ENCODE assay signal across 18 cellular contexts in the genomic region with DNA sequence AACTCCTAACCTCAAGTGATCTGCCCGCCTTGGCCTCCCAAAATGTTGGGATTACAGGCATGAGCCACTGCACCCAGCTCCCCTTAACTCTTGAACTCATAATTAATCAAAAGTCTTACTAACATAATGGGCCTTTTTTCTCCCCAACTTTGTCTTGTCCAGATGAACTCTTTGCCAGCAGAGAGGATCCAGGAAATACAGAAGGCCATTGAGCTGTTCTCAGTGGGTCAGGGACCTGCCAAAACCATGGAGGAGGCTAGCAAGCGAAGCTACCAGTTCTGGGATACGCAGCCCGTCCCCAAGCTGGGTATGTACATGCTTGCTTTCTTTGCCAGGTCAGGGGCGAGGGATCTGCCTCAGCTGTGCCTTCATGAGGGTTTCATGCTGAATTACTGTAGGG. TPM values are rescaled to one million over a fixed set of nuclear protein-coding genes. Genes with fewer than 3 reads are reported as not detected.
DNase-seq lines count a peak whose midpoint lies in the region; ATAC-seq and TF ChIP-seq lines count a peak whose summit lies in the region.
"Had no signal": no experiment of that assay in that cellular context is flagged by ENCODE, and none has a peak within 500 bp of the region (broad histone marks: within the 10 kb centered on the region; RNA-seq: fewer than 3 reads in every experiment).

No MANE protein-coding gene starts in this region.

- ATAC-seq in GM19023 (IDR thresholded peaks at IDR 0.05; ENCODE audit: unreplicated experiment): no peak
- ATAC-seq in T-helper 17 cell: no peak

- H3K36me3 ChIP-seq in OCI-LY3 (replicated peaks; ENCODE audit: low read depth, low read length): peaks cover 55% of the 10 kb centered on the region
- H3K36me3 ChIP-seq in spleen: peaks cover 3 to 100% (median 93%) of the 10 kb centered on the region in 6 donors

- H3K9me3 ChIP-seq in OCI-LY3 (ENCODE audit: insufficient read depth, low read length) (no peaks in the 10 kb centered on the region), spleen (no peaks in the 10 kb centered on the region), T-helper 17 cell (ENCODE audit: control insufficient read depth, low read length, poor library complexity, severe bottlenecking) (no peaks in the 10 kb centered on the region)

- peaks cover 5% of the 10 kb centered on the region for H3K4me1 Mint-ChIP-seq in T-helper 17 cell

- H3K27me3 ChIP-seq in OCI-LY3 (ENCODE audit: low read depth, low read length) (no peaks in the 10 kb centered on the region), dorsolateral prefrontal cortex (no peaks in the 10 kb centered on the region), spleen (replicated peaks in 1 of 7) (no peaks in the 10 kb centered on the region)

- H3K4me3 Mint-ChIP-seq in T-helper 17 cell: no peak overlapping the region

- intact Hi-C loops in dorsolateral prefrontal cortex (cut with DNase I): no loop called here
- intact Hi-C loops in spleen (cut with DNase I; ENCODE audit: low total_unique reads): no loop called here

- no peak for TF ChIP-seq POLR2A in spleen (IDR thresholded peaks at IDR 0.05)

- peak overlapping the region; percentile 95 for H3K27ac ChIP-seq in OCI-LY3 (ENCODE audit: low read length)
- H3K27ac ChIP-seq in dorsolateral prefrontal cortex: peak overlapping the region in 37 of 59 donors; percentile 7 to 77 (median 49)
- no peak overlapping the region for H3K27ac ChIP-seq in spleen
- H3K27ac ChIP-seq: PC-9 had no signal

- DNase-seq in dorsolateral prefrontal cortex (peak in 1 of 10 donors; percentile 24), medulla oblongata (ENCODE audit: extremely low spot score) (peak; percentile 77), spleen (peak; percentile 15), NCI-H1105 treated with DMSO at 0.1 percent for 48 hours (lab: John Stamatoyannopoulos, UW) (no peak), NCI-H1436 (lab: John Stamatoyannopoulos, UW) (no peak), T-helper 17 cell (no peak)
- DNase-seq: DMS 273 treated with DMSO at 0.1 percent for 48 hours; H7; Karpas-422; NCI-H1436 treated with DMSO at 0.1 percent for 48 hours; NCI-H2081; NCI-H226; NCI-H526; NK-92 treated with Interleukin-12 subunit alpha and Interleukin-12 subunit beta, amount 100 ng/mL, for 24 hours; PC-9; SHP77 had no signal

- H3K79me2 ChIP-seq in OCI-LY3 (ENCODE audit: low read length): peaks cover 45% of the 10 kb centered on the region

- H4K20me1 ChIP-seq in OCI-LY3 (ENCODE audit: insufficient read depth, low read length): no peaks in the 10 kb centered on the region

- no peaks in the 10 kb centered on the region for H3K27me3 Mint-ChIP-seq in T-helper 17 cell

- H3K36me3 Mint-ChIP-seq in T-helper 17 cell (ENCODE audit: low read depth): peaks cover 3% of the 10 kb centered on the region

- no peak overlapping the region for H2AFZ ChIP-seq in OCI-LY3 (ENCODE audit: low read depth, low read length)
- H2AFZ ChIP-seq: PC-9 had no signal

- H3K4me2 ChIP-seq in OCI-LY3 (ENCODE audit: low read length): peak overlapping the region; percentile 40; the same call in 1 of the 2 replicates
- H3K4me2 ChIP-seq: PC-9 had no signal

- TF ChIP-seq CTCF in OCI-LY3 (IDR thresholded peaks at IDR 0.05; ENCODE audit: low read depth, low read length): no peak
- TF ChIP-seq CTCF in dorsolateral prefrontal cortex (IDR thresholded peaks at IDR 0.05 in 54 of 56, conservative IDR thresholded peaks at IDR 0.05 in 2 of 56; ENCODE audit: low read depth in 1 of 56, partially characterized antibody in 56 of 56): no peak
- no peak for TF ChIP-seq CTCF in spleen (IDR thresholded peaks at IDR 0.05 in 8 of 11, conservative IDR thresholded peaks at IDR 0.05 in 3 of 11)

- H3K4me3 ChIP-seq in OCI-LY3 (ENCODE audit: low read length) (no peak overlapping the region), dorsolateral prefrontal cortex (no peak overlapping the region), spleen (no peak overlapping the region)
- H3K4me3 ChIP-seq: PC-9 had no signal

- H3K4me1 ChIP-seq in OCI-LY3 (ENCODE audit: low read length) (peaks cover 42% of the 10 kb centered on the region), spleen (peaks cover 0 to under 1% (median 0%) of the 10 kb centered on the region in 6 donors)

- 95 to 99% (median 96%) methylated on average over 5 of the region's 5 CpGs for WGBS in spleen, 5 donors

- no peak overlapping the region for H3K9ac ChIP-seq in OCI-LY3 (ENCODE audit: low read length)

- H3K27ac Mint-ChIP-seq in T-helper 17 cell: no peak overlapping the region

RNA-seq across cellular contexts. Expression of a gene that starts 25.2 kb away (rescaled TPM):
- total RNA-seq in dorsolateral prefrontal cortex (100 to 1,000 TPM; 111 to 220 (median 159) TPM), spleen (100 to 1,000 TPM in 2 of 7 donors, 10 to 100 TPM in 5; 49.7 to 108 (median 94.4) TPM), T-helper 17 cell (10 to 100 TPM; 78.2 to 85.9 TPM)
- 10 to 100 TPM; 37.5 to 58.7 (median 37.7) TPM for polyA plus RNA-seq in spleen

RNA-seq across cellular contexts. Expression of a gene that starts 34.9 kb away (rescaled TPM):
- 10 to 100 TPM; 46.2 to 97.6 (median 62.3) TPM for total RNA-seq in dorsolateral prefrontal cortex
- 10 to 100 TPM; 16.0 to 23.7 (median 19.6) TPM for total RNA-seq in spleen
- polyA plus RNA-seq in spleen: 10 to 100 TPM in 2 of 3 donors, 1 to 10 TPM in 1; 7.2 to 10.9 (median 10.4) TPM
- 10 to 100 TPM; 13.5 to 20.3 TPM for total RNA-seq in T-helper 17 cell

RNA-seq across cellular contexts. Expression of a gene that starts 46.0 kb away (rescaled TPM):
- total RNA-seq in dorsolateral prefrontal cortex (100 to 1,000 TPM in 42 of 120 experiments, 10 to 100 TPM in 78; 51.7 to 195 (median 91.1) TPM), spleen (1 to 10 TPM; 2.8 to 9.9 (median 7.1) TPM), T-helper 17 cell (1 to 10 TPM; 3.7 to 5.0 TPM)
- 1 to 10 TPM; 1.5 to 3.5 (median 3.4) TPM for polyA plus RNA-seq in spleen

RNA-seq across cellular contexts. Expression of a gene that starts 49.1 kb away (rescaled TPM):
- total RNA-seq in dorsolateral prefrontal cortex (10 to 100 TPM; 15.7 to 37.1 (median 23.9) TPM), spleen (10 to 100 TPM; 14.1 to 24.6 (median 20.2) TPM), T-helper 17 cell (10 to 100 TPM; 13.6 to 18.9 TPM)
- polyA plus RNA-seq in spleen: 10 to 100 TPM; 22.8 to 32.8 (median 31.8) TPM

Comparison
In these comparisons a context has a peak if more than half of its experiments do, and no peak if none do; other contexts are left out.
1. H3K27ac ChIP-seq: peak in OCI-LY3 (single experiment) and dorsolateral prefrontal cortex (37 of 59); none in spleen (0 of 8).
2. DNase-seq: peak in medulla oblongata (single experiment) and spleen (single experiment); none in NCI-H1105 treated with DMSO at 0.1 percent for 48 hours (single experiment), NCI-H1436 (single experiment) and T-helper 17 cell (0 of 3).
3. RNA of a gene that starts 46.0 kb away (total RNA-seq): 51.7 to 195 TPM in dorsolateral prefrontal cortex; 2.8 to 9.9 TPM in spleen and 3.7 to 5.0 TPM in T-helper 17 cell; every median in the first group is over 4 times any median in the second.